Comparison of ENCODE assay signal across 22 cellular contexts in the genomic region with DNA sequence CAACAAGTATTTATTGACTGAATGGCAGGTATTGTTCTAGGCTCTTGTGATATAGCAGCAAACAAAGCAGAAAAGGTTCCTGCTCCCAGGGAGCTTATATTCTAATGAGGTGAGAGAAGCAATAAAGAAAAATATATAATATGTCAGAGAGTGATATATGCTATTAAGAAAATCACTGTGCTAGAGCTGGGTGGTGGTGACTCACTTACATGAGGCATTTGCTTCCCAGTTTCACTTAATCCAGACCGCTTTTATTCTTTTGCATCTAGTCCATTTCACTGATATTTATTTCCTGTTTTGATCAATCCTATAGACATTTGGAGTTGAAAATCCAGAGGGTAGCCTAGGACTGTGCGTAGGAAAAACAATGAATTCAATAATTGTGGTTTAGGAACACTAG. TPM values are rescaled to one million over a fixed set of nuclear protein-coding genes. Genes with fewer than 3 reads are reported as not detected.
"Had no signal": no experiment of that assay in that cellular context is flagged by ENCODE, and none has a peak within 500 bp of the region (broad histone marks: within the 10 kb centered on the region; RNA-seq: fewer than 3 reads in every experiment).

No MANE protein-coding gene starts in this region.

- ATAC-seq: left colon; stimulated activated naive B cell treated with anti-CD40 and anti-IgM and Interleukin-4, amounts not matched to agents 10 μg/mL and 1 μg/mL and 100 μg/mL, for 72 hours had no signal

- H3K27ac ChIP-seq: brain microvascular endothelial cell, neutrophil, sigmoid colon, vagina had no signal

- H3K9me3 ChIP-seq: neutrophil, sigmoid colon, vagina had no signal

- DNase-seq: activated CD4-positive, alpha-beta T cell treated with anti-CD3 and anti-CD28 coated beads for 1 hour; activated gamma-delta T cell treated with Interleukin-2 at 50 U/mL for 16 hours; activated T-cell treated with anti-CD3 and anti-CD28 coated beads, Interleukin-2, amount 50 U/mL, for 1 hour; anterior cingulate cortex; brain microvascular endothelial cell; central memory CD4-positive, alpha-beta T cell; dermis blood vessel endothelial cell; effector CD8-positive, alpha-beta T cell; erythroblast; glutamatergic neuron; hippocampal formation; left colon; mesenchymal stem cell; sigmoid colon; stimulated activated CD4-positive, alpha-beta T cell treated with anti-CD3 and anti-CD28 coated beads, Interleukin-2, amount 100 ng/mL, for 48 hours; stimulated activated CD8-positive, alpha-beta memory T cell treated with anti-CD3 and anti-CD28 coated beads, Interleukin-4, amount 100 ng/mL, for 48 hours; stimulated activated naive B cell treated with anti-CD40 and anti-IgM and Interleukin-4, amounts not matched to agents 10 μg/mL and 1 μg/mL and 100 μg/mL, for 72 hours had no signal

- H3K4me3 ChIP-seq: sigmoid colon, vagina had no signal

- H3K27me3 ChIP-seq: brain microvascular endothelial cell, neutrophil, sigmoid colon, vagina had no signal

- H3K4me1 ChIP-seq: sigmoid colon, vagina had no signal

- FAIRE-seq: frontal cortex, islet of Langerhans had no signal

- H3K36me3 ChIP-seq: brain microvascular endothelial cell, neutrophil, sigmoid colon, vagina had no signal

RNA-seq across cellular contexts. Expression of gene TRHDE, which starts 17.5 kb away (rescaled TPM):
- total RNA-seq: myocyte had no signal
